In genomic region chr11:22792497-22792896, GRCh38 we compare ENCODE assay signal across 12 cellular contexts. TPM values are rescaled to one million over a fixed set of nuclear protein-coding genes. Genes with fewer than 3 reads are reported as not detected.
A peak's percentile ranks its signal among the peaks of the same experiment; 100 is the strongest.
DNase-seq lines count a peak whose midpoint lies in the region; ATAC-seq, FAIRE-seq and TF ChIP-seq lines count a peak whose summit lies in the region.
"Had no signal": no experiment of that assay in that cellular context is flagged by ENCODE, and none has a peak within 500 bp of the region (broad histone marks: within the 10 kb centered on the region; RNA-seq: fewer than 3 reads in every experiment).

No MANE protein-coding gene starts in this region.

- H3K4me1 Mint-ChIP-seq in activated CD4-positive, alpha-beta T cell treated with anti-CD3 and anti-CD28 coated beads, Interleukin-2, amount 10 ng/mL, durations not matched to agents 24 days and 14 days: no peaks in the 10 kb centered on the region

- in situ Hi-C loops in SK-MEL-5 (cut with HindIII; ENCODE audit: low pct_unique_long_range_greater_than_20kb, low sequenced_read_pairs): loop anchor here (25.0 kb wide), 1 partner anchor 230 kb away; no protein-coding TSS in a partner anchor

- H3K9me3 Mint-ChIP-seq in activated CD4-positive, alpha-beta T cell treated with anti-CD3 and anti-CD28 coated beads, Interleukin-2, amount 10 ng/mL, durations not matched to agents 24 days and 14 days: no peaks in the 10 kb centered on the region

- H3K4me1 ChIP-seq in small intestine (ENCODE audit: control insufficient read depth in 2 of 2, insufficient read depth in 1 of 2, low read depth in 1 of 2, low read length in 1 of 2): no peaks in the 10 kb centered on the region

- H3K36me3 ChIP-seq in small intestine (ENCODE audit: control insufficient read depth in 2 of 2, insufficient read depth in 2 of 2, low read length in 2 of 2): no peaks in the 10 kb centered on the region

- H3K36me3 Mint-ChIP-seq in activated CD4-positive, alpha-beta T cell treated with anti-CD3 and anti-CD28 coated beads, Interleukin-2, amount 10 ng/mL, durations not matched to agents 24 days and 14 days (ENCODE audit: low read depth): no peaks in the 10 kb centered on the region

- no peak for ATAC-seq in GM21528 (IDR thresholded peaks at IDR 0.05; ENCODE audit: low FRiP score, unreplicated experiment)
- ATAC-seq in GM18498 (IDR thresholded peaks at IDR 0.05; ENCODE audit: unreplicated experiment): no peak

- H3K4me3 Mint-ChIP-seq in activated CD4-positive, alpha-beta T cell treated with anti-CD3 and anti-CD28 coated beads, Interleukin-2, amount 10 ng/mL, durations not matched to agents 24 days and 14 days: no peak overlapping the region

- no peak for TF ChIP-seq CTCF in fibroblast of pulmonary artery (IDR thresholded peaks at IDR 0.05; ENCODE audit: low read length, missing control alignments)

- no peaks in the 10 kb centered on the region for H3K27me3 ChIP-seq in small intestine (ENCODE audit: control insufficient read depth in 2 of 2, insufficient read depth in 2 of 2, low read length in 2 of 2)

- WGBS in small intestine, 3 donors: 15 to 23% (median 19%) methylated on average over 3 of the region's 3 CpGs

- no peak for FAIRE-seq in small intestine (lab: Jason Lieb, UNC)

- H3K27me3 Mint-ChIP-seq in activated CD4-positive, alpha-beta T cell treated with anti-CD3 and anti-CD28 coated beads, Interleukin-2, amount 10 ng/mL, durations not matched to agents 24 days and 14 days: peaks cover 2% of the 10 kb centered on the region

- H3K27ac Mint-ChIP-seq in activated CD4-positive, alpha-beta T cell treated with anti-CD3 and anti-CD28 coated beads, Interleukin-2, amount 10 ng/mL, durations not matched to agents 24 days and 14 days: no peak overlapping the region

- no peak overlapping the region for H3K27ac ChIP-seq in small intestine (ENCODE audit: low read depth in 1 of 2, low read length in 1 of 2)
- H3K27ac ChIP-seq: 22Rv1 had no signal

- no peaks in the 10 kb centered on the region for H3K9me3 ChIP-seq in small intestine (ENCODE audit: control insufficient read depth, low read depth)

- H3K4me3 ChIP-seq in fibroblast of pulmonary artery (replicated peaks; ENCODE audit: low read depth, low read length) (no peak overlapping the region), small intestine (ENCODE audit: low read depth in 1 of 2, low read length in 2 of 2) (no peak overlapping the region)
- H3K4me3 ChIP-seq: smooth muscle cell had no signal

- DNase-seq in DMS53 (lab: John Stamatoyannopoulos, UW) (peak; percentile 51), DMS53 treated with DMSO at 0.1 percent for 48 hours (lab: John Stamatoyannopoulos, UW; ENCODE audit: unreplicated experiment) (no peak), SK-MEL-5 (ENCODE audit: low read depth, low spot score) (peak; percentile 97), fibroblast of pulmonary artery (ENCODE audit: low read depth) (peak; percentile 92), small intestine (peak; percentile 8)
- DNase-seq in activated CD4-positive, alpha-beta T cell treated with anti-CD3 and anti-CD28 coated beads, Interleukin-2, amount 10 ng/mL, durations not matched to agents 24 days and 14 days: no peak
- DNase-seq: activated CD4-positive, CD25-positive, alpha-beta regulatory T cell treated with anti-CD3 and anti-CD28 coated beads, Interleukin-2, amount 50 U/mL, for 72 hours; KBM-7 had no signal

- intact Hi-C loops in activated CD4-positive, alpha-beta T cell treated with anti-CD3 and anti-CD28 coated beads, Interleukin-2, amount 10 ng/mL, durations not matched to agents 24 days and 14 days (cut with micrococcal nuclease): no loop called here

RNA-seq across cellular contexts. Expression of gene SVIP, which starts 37.1 kb away (rescaled TPM):
- total RNA-seq in SK-MEL-5 (2014; rRNA removed; shearing (Covaris generic)): 34.8 and 37.3 TPM in 2 replicates
- 12.5 and 13.2 TPM in 2 replicates for polyA plus RNA-seq in SK-MEL-5 (2015; cell fraction: cytosol; rRNA removed)
- 5.1 and 7.1 TPM in 2 replicates for polyA plus RNA-seq in SK-MEL-5 (2015; cell fraction: nucleus; rRNA removed)
- 10 to 100 TPM; 10.6 to 14.9 (median 11.4) TPM for polyA plus RNA-seq in small intestine
- total RNA-seq in activated CD4-positive, alpha-beta T cell treated with anti-CD3 and anti-CD28 coated beads, Interleukin-2, amount 10 ng/mL, durations not matched to agents 24 days and 14 days: 44.5 and 45.4 TPM in 2 replicates

Comparison
In these comparisons a context has a peak if more than half of its experiments do, and no peak if none do; other contexts are left out.
1. DNase-seq: peak in DMS53 (single experiment), SK-MEL-5 (single experiment), fibroblast of pulmonary artery (single experiment) and small intestine (single experiment); none in DMS53 treated with DMSO at 0.1 percent for 48 hours (single experiment) and activated CD4-positive, alpha-beta T cell treated with anti-CD3 and anti-CD28 coated beads, Interleukin-2, amount 10 ng/mL, durations not matched to agents 24 days and 14 days (single experiment).